ENCODE assay signal across 9 cellular contexts in genomic region chr1:231334079-231334666, GRCh38. TPM values are rescaled to one million over a fixed set of nuclear protein-coding genes. Genes with fewer than 3 reads are reported as not detected.
DNase-seq lines count a peak whose midpoint lies in the region; ATAC-seq and TF ChIP-seq lines count a peak whose summit lies in the region.
"Had no signal": no experiment of that assay in that cellular context is flagged by ENCODE, and none has a peak within 500 bp of the region (broad histone marks: within the 10 kb centered on the region; RNA-seq: fewer than 3 reads in every experiment).

No MANE protein-coding gene starts in this region.

- H3K9ac ChIP-seq in subcutaneous abdominal adipose tissue (ENCODE audit: low read length in 5 of 5) = peak overlapping the region; percentile 2 to 57 (median 53)

- TF ChIP-seq CTCF in OCI-LY7 (conservative IDR thresholded peaks at IDR 0.05; ENCODE audit: low read length) = no peak
- no peak for TF ChIP-seq CTCF in fibroblast of the aortic adventitia (IDR thresholded peaks at IDR 0.05; ENCODE audit: insufficient read depth, low read length)

- DNase-seq in activated CD8-positive, alpha-beta memory T cell treated with anti-CD3 and anti-CD28 coated beads, Interleukin-2, amount 10 ng/mL, durations not matched to agents 7 days and 5 days = no peak
- DNase-seq in activated CD8-positive, alpha-beta memory T cell treated with anti-CD3 and anti-CD28 coated beads, Interleukin-2, amount 50 U/mL, for 4 hours = no peak
- peak; percentile 23 for DNase-seq in OCI-LY7 (ENCODE audit: low spot score)
- no peak for DNase-seq in fibroblast of the aortic adventitia (ENCODE audit: low read depth)
- DNase-seq in NOMO-1 treated with DMSO at 0.1 percent for 48 hours (lab: John Stamatoyannopoulos, UW; ENCODE audit: unreplicated experiment) = no peak
- DNase-seq: body of pancreas had no signal

- H3K27ac Mint-ChIP-seq in activated CD8-positive, alpha-beta memory T cell treated with anti-CD3 and anti-CD28 coated beads, Interleukin-2, amount 10 ng/mL, durations not matched to agents 7 days and 5 days = no peak overlapping the region

- no peak overlapping the region for H2AFZ ChIP-seq in OCI-LY7 (ENCODE audit: low read length)

- no peak overlapping the region for H3K27ac ChIP-seq in OCI-LY7 (ENCODE audit: low read depth, low read length, poor library complexity, severe bottlenecking)
- H3K27ac ChIP-seq in subcutaneous abdominal adipose tissue (ENCODE audit: low read depth, low read length) = no peak overlapping the region
- H3K27ac ChIP-seq: body of pancreas had no signal

- H3K4me3 ChIP-seq in OCI-LY7 (ENCODE audit: low read depth, low read length, poor library complexity, severe bottlenecking) = peak overlapping the region; percentile 99
- H3K4me3 ChIP-seq in fibroblast of the aortic adventitia (ENCODE audit: low read depth, low read length) = peak overlapping the region; percentile 64
- peak overlapping the region in 3 of 5 donors; percentile 23 to 42 (median 34) for H3K4me3 ChIP-seq in subcutaneous abdominal adipose tissue (ENCODE audit: low read depth in 1 of 5, low read length in 5 of 5)

- BruUV-seq in OCI-LY7 (replicated peaks; lab: Mats Ljungman, UMichigan) = no TSS peak

- peaks cover 76% of the 10 kb centered on the region for H3K79me2 ChIP-seq in OCI-LY7 (ENCODE audit: insufficient read depth, low read depth, low read length)

- H3K4me3 Mint-ChIP-seq in activated CD8-positive, alpha-beta memory T cell treated with anti-CD3 and anti-CD28 coated beads, Interleukin-2, amount 10 ng/mL, durations not matched to agents 7 days and 5 days = peak overlapping the region; percentile 33

- peaks cover 51% of the 10 kb centered on the region for H3K4me1 Mint-ChIP-seq in activated CD8-positive, alpha-beta memory T cell treated with anti-CD3 and anti-CD28 coated beads, Interleukin-2, amount 10 ng/mL, durations not matched to agents 7 days and 5 days

- POLR2A ChIA-PET in OCI-LY7 (lab: Charles Lee) = interaction anchor here (0.6 to 1.9 kb wide), 6 partner anchors 9 to 701 kb away, joined by 3 to 10 read pairs (median 4); no protein-coding TSS in a partner anchor

- peak overlapping the region; percentile 98 for H3K4me2 ChIP-seq in OCI-LY7 (ENCODE audit: low read length)

- peaks cover 32% of the 10 kb centered on the region for H3K36me3 Mint-ChIP-seq in activated CD8-positive, alpha-beta memory T cell treated with anti-CD3 and anti-CD28 coated beads, Interleukin-2, amount 10 ng/mL, durations not matched to agents 7 days and 5 days

- peaks cover 24% of the 10 kb centered on the region for H3K4me1 ChIP-seq in OCI-LY7 (ENCODE audit: insufficient read depth, low read length, poor library complexity, severe bottlenecking)
- peaks cover 10 to 60% (median 54%) of the 10 kb centered on the region in 5 donors for H3K4me1 ChIP-seq in subcutaneous abdominal adipose tissue (ENCODE audit: control insufficient read depth in 5 of 5, insufficient read depth in 5 of 5, low read length in 5 of 5)

- H3K27me3 Mint-ChIP-seq in activated CD8-positive, alpha-beta memory T cell treated with anti-CD3 and anti-CD28 coated beads, Interleukin-2, amount 10 ng/mL, durations not matched to agents 7 days and 5 days = peaks cover 3% of the 10 kb centered on the region

- ATAC-seq in activated CD8-positive, alpha-beta memory T cell treated with anti-CD3 and anti-CD28 coated beads, Interleukin-2, amount 10 ng/mL, durations not matched to agents 7 days and 5 days = no peak
- no peak for ATAC-seq in HG03460 (IDR thresholded peaks at IDR 0.05; ENCODE audit: unreplicated experiment)
- ATAC-seq in HG03159 (IDR thresholded peaks at IDR 0.05; ENCODE audit: unreplicated experiment) = no peak
- ATAC-seq: body of pancreas had no signal

- peaks cover 46% of the 10 kb centered on the region for H3K36me3 ChIP-seq in OCI-LY7 (ENCODE audit: insufficient read depth, low read length)
- H3K36me3 ChIP-seq in subcutaneous abdominal adipose tissue (ENCODE audit: control insufficient read depth in 5 of 5, insufficient read depth in 5 of 5, low read length in 5 of 5) = peaks cover 0 to 2% (median 0%) of the 10 kb centered on the region in 5 donors

- intact Hi-C loops in OCI-LY7 (cut with micrococcal nuclease; ENCODE audit: unreplicated experiment) = loop anchor here (2.0 kb wide), 1 partner anchor 93 kb away; the partner anchor contains the start of gene GNPAT

- CTCF ChIA-PET in activated CD8-positive, alpha-beta memory T cell treated with anti-CD3 and anti-CD28 coated beads, Interleukin-2, amount 10 ng/mL, durations not matched to agents 7 days and 5 days (lab: Charles Lee) = interaction anchor here (1.0 to 3.2 kb wide), 4 partner anchors 14 to 257 kb away, joined by 3 to 11 read pairs (median 5); no protein-coding TSS in a partner anchor
- CTCF ChIA-PET in OCI-LY7 (lab: Charles Lee; ENCODE audit: unreplicated experiment) = no interaction called here

- H4K20me1 ChIP-seq in OCI-LY7 (ENCODE audit: insufficient read depth, low read length) = peaks cover 44% of the 10 kb centered on the region

- H3K9me3 ChIP-seq in OCI-LY7 (ENCODE audit: low read length) (no peaks in the 10 kb centered on the region), subcutaneous abdominal adipose tissue (ENCODE audit: control insufficient read depth in 5 of 5, low read length in 5 of 5) (no peaks in the 10 kb centered on the region)
- H3K9me3 ChIP-seq: body of pancreas had no signal

- no peaks in the 10 kb centered on the region for H3K27me3 ChIP-seq in subcutaneous abdominal adipose tissue (ENCODE audit: control insufficient read depth in 5 of 5, insufficient read depth in 4 of 5, low read length in 5 of 5)
- H3K27me3 ChIP-seq: body of pancreas had no signal

- H3K9me2 ChIP-seq in OCI-LY7 (ENCODE audit: insufficient read depth, low read length) = no peaks in the 10 kb centered on the region

- no peaks in the 10 kb centered on the region for H3K9me3 Mint-ChIP-seq in activated CD8-positive, alpha-beta memory T cell treated with anti-CD3 and anti-CD28 coated beads, Interleukin-2, amount 10 ng/mL, durations not matched to agents 7 days and 5 days (ENCODE audit: low read depth)

RNA-seq across cellular contexts. Expression of gene EXOC8, which starts 3.5 kb away (rescaled TPM):
- 10 to 100 TPM; 18.8 to 19.3 TPM for total RNA-seq in activated CD8-positive, alpha-beta memory T cell treated with anti-CD3 and anti-CD28 coated beads, Interleukin-2, amount 10 ng/mL, durations not matched to agents 7 days and 5 days
- 14.8 and 17.0 TPM in 2 replicates for total RNA-seq in OCI-LY7 (2014; rRNA removed; shearing (Covaris generic))
- total RNA-seq in OCI-LY7 (2022) (17.4 and 18.6 TPM in 2 replicates), fibroblast of the aortic adventitia (ENCODE audit: low replicate concordance) (18.6 and 19.3 TPM in 2 replicates)

RNA-seq across cellular contexts. Expression of gene SPRTN, which starts 3.9 kb away (rescaled TPM):
- 10 to 100 TPM; 19.3 to 19.6 TPM for total RNA-seq in activated CD8-positive, alpha-beta memory T cell treated with anti-CD3 and anti-CD28 coated beads, Interleukin-2, amount 10 ng/mL, durations not matched to agents 7 days and 5 days
- total RNA-seq in OCI-LY7 (2014; rRNA removed; shearing (Covaris generic)) = 10.9 and 14.6 TPM in 2 replicates
- total RNA-seq in OCI-LY7 (2022) (16.4 and 17.7 TPM in 2 replicates), fibroblast of the aortic adventitia (ENCODE audit: low replicate concordance) (17.2 and 33.6 TPM in 2 replicates)

Comparison
In these comparisons a context has a peak if more than half of its experiments do, and no peak if none do; other contexts are left out.
1. H3K4me3 ChIP-seq: peak in every context shown above with its lines; median percentile 99 in OCI-LY7; 64 in fibroblast of the aortic adventitia; 34 in subcutaneous abdominal adipose tissue.